1 cellular context compared by ENCODE assay signal in genomic region chr15:74202461-74203401, GRCh38.
TF ChIP-seq lines count a peak whose summit lies in the region.

STRA6 (minus strand) TSS chr15:74202787; CDS start chr15:74202267, 520 bp downstream.

TF ChIP-seq in K562, 482 proteins besides CTCF, POLR2A, EP300 and RAD21 (continued from another document and continues in another):
- TF ChIP-seq ZNF407 (IDR thresholded peaks at IDR 0.05; ENCODE audit: low read depth) (no peak; the same call in 1 of the 2 replicates), ARID2 (IDR thresholded peaks at IDR 0.05) (no peak), ZNF830 (CRISPR knock-in tag; IDR thresholded peaks at IDR 0.05) (no peak), E2F6 (IDR thresholded peaks at IDR 0.05; ENCODE audit: borderline replicate concordance in 1 of 2, extremely low read depth in 1 of 2, insufficient read depth in 1 of 2, insufficient read length in 1 of 2, low read depth in 1 of 2, low read length in 1 of 2, poor library complexity in 1 of 2, severe bottlenecking in 1 of 2) (peak in 1 of 2 experiments; percentile 53), NEUROD1 (IDR thresholded peaks at IDR 0.05; ENCODE audit: borderline replicate concordance, low read depth, low read length, partially characterized antibody) (no peak), TCF7L2 (IDR thresholded peaks at IDR 0.05; ENCODE audit: low read depth, low read length) (no peak), PKNOX1 (IDR thresholded peaks at IDR 0.05) (no peak), ZNF165 (CRISPR knock-in tag; IDR thresholded peaks at IDR 0.05; ENCODE audit: borderline replicate concordance) (no peak), SLC30A9 (CRISPR knock-in tag; IDR thresholded peaks at IDR 0.05) (no peak), HOXB6 (CRISPR knock-in tag; IDR thresholded peaks at IDR 0.05; ENCODE audit: borderline replicate concordance) (no peak), MAZ (CRISPR knock-in tag; conservative IDR thresholded peaks at IDR 0.05 in 1 of 2, IDR thresholded peaks at IDR 0.05 in 1 of 2) (0 out of 4 replicates have a peak, but pooled peaks of 1 of the 2 experiments have one; percentile 13), HDAC2 (IDR thresholded peaks at IDR 0.05) (no peak), MCM3 (IDR thresholded peaks at IDR 0.05) (no peak), SP2 (IDR thresholded peaks at IDR 0.05; ENCODE audit: extremely low read depth, low read depth, low read length, poor library complexity, severe bottlenecking) (no peak), GATA2 (CRISPR knock-in tag; IDR thresholded peaks at IDR 0.05) (no peak), MECOM (CRISPR knock-in tag; IDR thresholded peaks at IDR 0.05) (no peak), EGR1 (conservative IDR thresholded peaks at IDR 0.05) (peak; percentile 68), TFAP4 (CRISPR knock-in tag; IDR thresholded peaks at IDR 0.05; ENCODE audit: borderline replicate concordance) (peak; percentile 71; the same call in 1 of the 2 replicates), FOXP4 (CRISPR knock-in tag; IDR thresholded peaks at IDR 0.05; ENCODE audit: borderline replicate concordance) (no peak), ZNF354B (CRISPR knock-in tag; IDR thresholded peaks at IDR 0.05) (no peak), PHF8 (IDR thresholded peaks at IDR 0.05; ENCODE audit: borderline replicate concordance, low read length) (no peak), IRF1 (CRISPR knock-in tag; IDR thresholded peaks at IDR 0.05; ENCODE audit: borderline replicate concordance) (no peak), MTA3 (IDR thresholded peaks at IDR 0.05; ENCODE audit: borderline replicate concordance) (no peak), ZKSCAN1 (IDR thresholded peaks at IDR 0.05; ENCODE audit: low read depth, low read length) (no peak), ETS1 (conservative IDR thresholded peaks at IDR 0.05; ENCODE audit: control insufficient read depth, low read depth, low read length) (no peak), FOXK2 (conservative IDR thresholded peaks at IDR 0.05 in 1 of 2, IDR thresholded peaks at IDR 0.05 in 1 of 2; ENCODE audit: low read depth in 2 of 2) (0 out of 4 replicates have a peak, but pooled peaks of 1 of the 2 experiments have one; percentile 14), PRPF4 (IDR thresholded peaks at IDR 0.05; ENCODE audit: insufficient read depth, low read depth, low read length, poor library complexity, severe bottlenecking) (no peak), ZNF639 (CRISPR knock-in tag; conservative IDR thresholded peaks at IDR 0.05 in 1 of 2, IDR thresholded peaks at IDR 0.05 in 1 of 2) (no peak), CBX1 (IDR thresholded peaks at IDR 0.05; ENCODE audit: low read depth) (no peak), CUX1 (CRISPR knock-in tag; IDR thresholded peaks at IDR 0.05) (no peak)
